Comparison of ENCODE assay signal across 33 cellular contexts in the genomic region with DNA sequence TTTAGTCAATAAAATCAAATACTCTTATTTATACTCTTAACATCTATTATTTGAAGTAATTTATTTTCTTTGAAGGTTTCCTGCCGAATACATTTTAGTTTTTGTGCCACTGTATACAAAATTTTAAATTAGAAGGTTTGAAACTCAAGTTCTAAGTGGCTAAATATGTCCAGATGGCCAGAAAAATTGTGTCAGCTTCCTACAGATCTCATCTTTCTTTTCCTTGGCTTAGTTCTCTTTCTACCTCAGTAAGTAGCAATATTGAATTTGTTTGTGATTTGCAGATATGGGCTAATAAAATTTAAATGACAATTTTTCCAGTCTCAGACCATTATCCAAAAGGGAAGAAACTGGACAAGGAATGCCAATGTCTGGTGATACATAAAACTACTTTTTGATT.
"Had no signal": no experiment of that assay in that cellular context is flagged by ENCODE, and none has a peak within 500 bp of the region (broad histone marks: within the 10 kb centered on the region; RNA-seq: fewer than 3 reads in every experiment).

No MANE protein-coding gene starts in this region.

- H3K4me3 ChIP-seq: MG63 had no signal

- H3K27ac ChIP-seq: KMS-11 had no signal

- DNase-seq: Karpas-422, Kasumi-1, MG63, MM.1S, MV-4-11, NCI-H1048, NCI-H1092, NCI-H1092 treated with DMSO at 0.1 percent for 48 hours, NCI-H1105, NCI-H1105 treated with DMSO at 0.1 percent for 48 hours, NCI-H1417, NCI-H1417 treated with DMSO at 0.1 percent for 48 hours, NCI-H1436, NCI-H1436 treated with DMSO at 0.1 percent for 48 hours, NCI-H146, NCI-H1694, NCI-H1694 treated with DMSO at 0.1 percent for 48 hours, NCI-H187, NCI-H187 treated with DMSO at 0.1 percent for 48 hours, NCI-H1930, NCI-H2029, NCI-H2029 treated with DMSO at 0.1 percent for 48 hours, NCI-H2081, NCI-H2081 treated with DMSO at 0.1 percent for 48 hours, NCI-H2107, NCI-H2171, NCI-H2171 treated with DMSO at 0.1 percent for 48 hours, NCI-H2227 treated with DMSO at 0.1 percent for 48 hours, NCI-H226, NCI-H345, NCI-H510A, NCI-H510A treated with DMSO at 0.1 percent for 48 hours had no signal

- H3K36me3 ChIP-seq: MG63 had no signal

- H3K9me3 ChIP-seq: MG63 had no signal

- H3K27me3 ChIP-seq: MG63 had no signal
